21 cellular contexts compared by ENCODE assay signal in the genomic region with DNA sequence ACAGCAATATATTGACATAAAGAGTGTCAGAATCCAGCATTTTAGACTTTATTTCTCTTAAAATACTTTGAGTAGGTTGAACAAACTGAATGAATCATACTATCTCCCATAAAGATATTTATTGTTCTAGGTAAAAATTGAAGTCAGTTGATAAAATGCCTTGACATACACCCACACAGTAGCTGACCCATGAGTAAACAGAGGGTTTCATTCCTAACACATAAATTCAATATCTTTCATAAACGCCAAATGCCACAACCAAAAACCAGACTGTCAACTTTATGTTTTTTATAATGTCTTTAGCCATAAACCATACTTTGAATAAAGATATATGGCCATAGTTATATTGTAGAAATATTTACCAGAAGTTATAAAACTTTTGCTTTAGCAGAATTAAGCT.
A peak's percentile ranks its signal among the peaks of the same experiment; 100 is the strongest.
DNase-seq lines count a peak whose midpoint lies in the region; ATAC-seq lines count a peak whose summit lies in the region.
"Had no signal": no experiment of that assay in that cellular context is flagged by ENCODE, and none has a peak within 500 bp of the region (broad histone marks: within the 10 kb centered on the region; RNA-seq: fewer than 3 reads in every experiment).

No MANE protein-coding gene starts in this region.

- peaks cover 2% of the 10 kb centered on the region for H3K9me3 Mint-ChIP-seq in activated CD4-positive, alpha-beta T cell treated with anti-CD3 and anti-CD28 coated beads, Interleukin-2, amount 10 ng/mL, durations not matched to agents 7 days and 5 days
- H3K9me3 Mint-ChIP-seq: H9 had no signal

- peak overlapping the region; percentile 48 for H3K4me2 ChIP-seq in skeletal muscle satellite cell (ENCODE audit: low read length)

- H3K27ac Mint-ChIP-seq in activated CD4-positive, alpha-beta T cell treated with anti-CD3 and anti-CD28 coated beads, Interleukin-2, amount 10 ng/mL, durations not matched to agents 7 days and 5 days: no peak overlapping the region
- H3K27ac Mint-ChIP-seq: CD8-positive, alpha-beta memory T cell; H9; IgD-negative memory B cell had no signal

- CTCF ChIA-PET in activated CD4-positive, alpha-beta T cell treated with anti-CD3 and anti-CD28 coated beads, Interleukin-2, amount 10 ng/mL, durations not matched to agents 7 days and 5 days (lab: Charles Lee): no interaction called here

- no peaks in the 10 kb centered on the region for H3K36me3 Mint-ChIP-seq in activated CD4-positive, alpha-beta T cell treated with anti-CD3 and anti-CD28 coated beads, Interleukin-2, amount 10 ng/mL, durations not matched to agents 7 days and 5 days (ENCODE audit: low read depth)
- H3K36me3 Mint-ChIP-seq: CD8-positive, alpha-beta memory T cell; IgD-negative memory B cell had no signal

- no peak for ATAC-seq in GM21447 (IDR thresholded peaks at IDR 0.05; ENCODE audit: unreplicated experiment)
- ATAC-seq in HG03469 (IDR thresholded peaks at IDR 0.05; ENCODE audit: unreplicated experiment): no peak

- POLR2A ChIA-PET in activated CD4-positive, alpha-beta T cell treated with anti-CD3 and anti-CD28 coated beads, Interleukin-2, amount 10 ng/mL, durations not matched to agents 7 days and 5 days (lab: Charles Lee): no interaction called here

- H3K9me3 ChIP-seq in adipocyte (ENCODE audit: control insufficient read depth, low read length): no peaks in the 10 kb centered on the region
- no peaks in the 10 kb centered on the region for H3K9me3 ChIP-seq in skeletal muscle satellite cell (replicated peaks; ENCODE audit: low read length)

- H3K4me1 Mint-ChIP-seq in activated CD4-positive, alpha-beta T cell treated with anti-CD3 and anti-CD28 coated beads, Interleukin-2, amount 10 ng/mL, durations not matched to agents 7 days and 5 days: no peaks in the 10 kb centered on the region
- H3K4me1 Mint-ChIP-seq: CD8-positive, alpha-beta memory T cell had no signal

- H3K4me1 ChIP-seq in adipocyte (ENCODE audit: control insufficient read depth, insufficient read depth, low read length) (no peaks in the 10 kb centered on the region), skeletal muscle satellite cell (ENCODE audit: control insufficient read depth, insufficient read depth, low read length) (peaks cover 13% of the 10 kb centered on the region)

- H3K4me3 Mint-ChIP-seq in activated CD4-positive, alpha-beta T cell treated with anti-CD3 and anti-CD28 coated beads, Interleukin-2, amount 10 ng/mL, durations not matched to agents 7 days and 5 days: no peak overlapping the region
- H3K4me3 Mint-ChIP-seq: CD8-positive, alpha-beta memory T cell; H9; IgD-negative memory B cell had no signal

- no peaks in the 10 kb centered on the region for H3K27me3 Mint-ChIP-seq in activated CD4-positive, alpha-beta T cell treated with anti-CD3 and anti-CD28 coated beads, Interleukin-2, amount 10 ng/mL, durations not matched to agents 7 days and 5 days
- H3K27me3 Mint-ChIP-seq: CD8-positive, alpha-beta memory T cell; IgD-negative memory B cell had no signal

- DNase-seq in HT-29 (ENCODE audit: low spot score) (peak; percentile 43), adipocyte (ENCODE audit: low read depth) (peak; percentile 13), foreskin melanocyte (peak; percentile 35)
- no peak for DNase-seq in activated CD4-positive, alpha-beta T cell treated with anti-CD3 and anti-CD28 coated beads, Interleukin-2, amount 10 ng/mL, durations not matched to agents 7 days and 5 days
- DNase-seq: ACHN; C1 segment of cervical spinal cord; CD8-positive, alpha-beta memory T cell; DND-41; H9; Karpas-422; MM.1S; NCI-H1092; NCI-H146; NCI-H2029 treated with DMSO at 0.1 percent for 48 hours; NCI-H774; OCI-M1; SIG-M5 had no signal

- H3K27me3 ChIP-seq in adipocyte (replicated peaks; ENCODE audit: control insufficient read depth, insufficient read depth, low read length) (no peaks in the 10 kb centered on the region), skeletal muscle satellite cell (ENCODE audit: control insufficient read depth, insufficient read depth, low read length) (no peaks in the 10 kb centered on the region)

- H3K4me3 ChIP-seq in adipocyte (ENCODE audit: low read length) (no peak overlapping the region), skeletal muscle satellite cell (ENCODE audit: low read length) (no peak overlapping the region)

- H3K36me3 ChIP-seq in adipocyte (ENCODE audit: control insufficient read depth, insufficient read depth, low read length, severe bottlenecking) (no peaks in the 10 kb centered on the region), skeletal muscle satellite cell (ENCODE audit: insufficient read depth, low read length) (no peaks in the 10 kb centered on the region)

- H3K9ac ChIP-seq in adipocyte (ENCODE audit: low read length) (no peak overlapping the region), skeletal muscle satellite cell (ENCODE audit: low read depth, low read length) (no peak overlapping the region)
